Comparison of ENCODE assay signal across 2 cellular contexts in genomic region chr16:50332599-50332998, GRCh38.
TF ChIP-seq lines count a peak whose summit lies in the region.

No MANE protein-coding gene starts in this region.

TF ChIP-seq in HEK293, 187 proteins besides CTCF, POLR2A, EP300 and RAD21:
- TF ChIP-seq ZNF529 (tag by site-specific recombination; IDR thresholded peaks at IDR 0.05; ENCODE audit: insufficient replicate concordance) (no peak), ZNF513 (tag by site-specific recombination; IDR thresholded peaks at IDR 0.05) (no peak), ZNF146 (tag by site-specific recombination; IDR thresholded peaks at IDR 0.05) (peak; percentile 83)

TF ChIP-seq in K562, 482 proteins besides CTCF, POLR2A, EP300 and RAD21:
- no peak for TF ChIP-seq NCOA1 (IDR thresholded peaks at IDR 0.05; ENCODE audit: low read depth)
- TF ChIP-seq ZNF146 (CRISPR knock-in tag; IDR thresholded peaks at IDR 0.05; ENCODE audit: unreplicated experiment) = peak; percentile 58
